ENCODE assay signal across 11 cellular contexts in the genomic region with DNA sequence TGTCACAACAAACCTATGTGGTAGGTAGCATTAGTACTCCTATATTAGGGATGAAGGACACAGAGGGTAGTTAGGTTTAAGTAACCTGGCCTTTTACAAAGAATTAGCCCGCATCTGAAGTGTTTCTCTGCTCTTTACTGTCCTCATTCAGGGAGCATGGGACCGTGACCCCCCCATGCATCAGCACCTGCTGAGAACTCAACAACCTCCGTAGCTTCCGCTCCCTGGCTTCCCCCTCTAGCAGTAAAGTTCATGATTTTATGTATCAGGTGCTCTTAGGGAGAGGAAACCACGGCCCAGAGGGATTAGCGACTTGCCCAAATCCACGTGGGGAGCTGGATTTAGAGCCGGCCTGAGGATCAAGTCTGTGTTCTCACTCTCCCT.
A peak's percentile ranks its signal among the peaks of the same experiment; 100 is the strongest.
DNase-seq lines count a peak whose midpoint lies in the region; ATAC-seq and TF ChIP-seq lines count a peak whose summit lies in the region.
"Had no signal": no experiment of that assay in that cellular context is flagged by ENCODE, and none has a peak within 500 bp of the region (broad histone marks: within the 10 kb centered on the region; RNA-seq: fewer than 3 reads in every experiment).

No MANE protein-coding gene starts in this region.

- no peak overlapping the region for H2BK12ac ChIP-seq in neuronal stem cell (ENCODE audit: low read length)

- H3K27me3 Mint-ChIP-seq in WTC11 (ENCODE audit: low read depth) (peaks cover 9% of the 10 kb centered on the region), osteocyte (ENCODE audit: unreplicated experiment) (peaks cover 47% of the 10 kb centered on the region)

- H3K9me3 ChIP-seq in HCT116 (ENCODE audit: control insufficient read depth in 1 of 2, insufficient read depth in 1 of 2, low read depth in 1 of 2, low read length in 2 of 2) (no peaks in the 10 kb centered on the region; a peak in 1 of 4 replicates), neuronal stem cell (replicated peaks in 1 of 2; ENCODE audit: control insufficient read depth in 2 of 2, insufficient read depth in 1 of 2, low read depth in 1 of 2, low read length in 2 of 2) (no peaks in the 10 kb centered on the region)
- H3K9me3 ChIP-seq: upper lobe of left lung had no signal

- no peak for TF ChIP-seq RAD21 in HCT116 (IDR thresholded peaks at IDR 0.05; ENCODE audit: low read depth)

- H2AK5ac ChIP-seq in neuronal stem cell (ENCODE audit: low read depth, low read length) = no peak overlapping the region

- no peaks in the 10 kb centered on the region for H3K79me2 ChIP-seq in HCT116 (ENCODE audit: insufficient read depth, low read length)

- H4K20me1 ChIP-seq in HCT116 (ENCODE audit: insufficient read depth) = no peaks in the 10 kb centered on the region

- H3K4me3 Mint-ChIP-seq in WTC11 = peak overlapping the region; percentile 61
- no peak overlapping the region for H3K4me3 Mint-ChIP-seq in osteocyte (ENCODE audit: unreplicated experiment)

- CTCF ChIA-PET in HCT116 (lab: Charles Lee) (interaction anchor here (0.6 to 1.2 kb wide), 6 partner anchors 14 to 283 kb away, joined by 3 to 5 read pairs (median 4); no protein-coding TSS in a partner anchor), WTC11 (lab: Charles Lee) (interaction anchor here (0.7 to 1.4 kb wide), 28 partner anchors 9 to 456 kb away, joined by 3 to 9 read pairs (median 3); no protein-coding TSS in a partner anchor)

- H3K9me2 ChIP-seq in HCT116 (ENCODE audit: insufficient read depth) = no peaks in the 10 kb centered on the region

- peak overlapping the region; percentile 92 for H3K18ac ChIP-seq in neuronal stem cell (ENCODE audit: low read length)

- no peak for DNase-seq in HCT116 (ENCODE audit: low read depth, low spot score)
- no peak for DNase-seq in WTC11 (ENCODE audit: low spot score)
- no peak for DNase-seq in neuronal stem cell (ENCODE audit: low spot score)
- no peak for DNase-seq in osteocyte (ENCODE audit: extremely low spot score, unreplicated experiment)
- DNase-seq in NCI-H1694 treated with DMSO at 0.1 percent for 48 hours (lab: John Stamatoyannopoulos, UW) = no peak
- DNase-seq in H4 (ENCODE audit: low spot score) = no peak
- DNase-seq in NCI-H446 (lab: John Stamatoyannopoulos, UW) = no peak
- DNase-seq: NCI-H1930 had no signal

- no peak overlapping the region for H4K8ac ChIP-seq in neuronal stem cell (ENCODE audit: low read depth, low read length)

- TF ChIP-seq CTCF in HCT116 (IDR thresholded peaks at IDR 0.05 in 2 of 3, conservative IDR thresholded peaks at IDR 0.05 in 1 of 3; ENCODE audit: borderline replicate concordance in 1 of 3, insufficient read depth in 1 of 3, low read depth in 2 of 3, low read length in 2 of 3) (no peak), WTC11 (IDR thresholded peaks at IDR 0.05) (no peak), osteocyte (IDR thresholded peaks at IDR 0.05) (no peak)

- no peak overlapping the region for H3K14ac ChIP-seq in neuronal stem cell (ENCODE audit: low read length)

- WGBS in neuronal stem cell (ENCODE audit: extremely low coverage in 2 of 2, insufficient read length in 2 of 2, insufficient replicate concordance in 1 of 2), 2 donors = no CpG with 5 or more reads among the region's 8 CpGs

- H3K9me3 Mint-ChIP-seq in WTC11 = peaks cover 19% of the 10 kb centered on the region
- H3K9me3 Mint-ChIP-seq in osteocyte (ENCODE audit: unreplicated experiment) = peaks cover 7% of the 10 kb centered on the region

- H3K4me1 Mint-ChIP-seq in WTC11 (peaks cover 14% of the 10 kb centered on the region), osteocyte (ENCODE audit: unreplicated experiment) (peaks cover 11% of the 10 kb centered on the region)

- H3K23ac ChIP-seq in neuronal stem cell (ENCODE audit: low read depth, low read length, poor library complexity) = no peak overlapping the region

- BruUV-seq in HCT116 (replicated peaks; lab: Mats Ljungman, UMichigan) = no TSS peak

- H3K27ac Mint-ChIP-seq in WTC11 (no peak overlapping the region), osteocyte (ENCODE audit: unreplicated experiment) (no peak overlapping the region)

- H2BK120ac ChIP-seq in neuronal stem cell (ENCODE audit: low read depth, low read length) = no peak overlapping the region

- H3K4me1 ChIP-seq in HCT116 (ENCODE audit: control insufficient read depth in 1 of 2, insufficient read depth in 2 of 2, low read length in 2 of 2) = peaks cover 3 to 16% of the 10 kb centered on the region in 2 experiments; a peak in 3 of 4 replicates
- H3K4me1 ChIP-seq in neuronal stem cell (ENCODE audit: control insufficient read depth in 2 of 2, insufficient read depth in 1 of 2, low read depth in 1 of 2, low read length in 2 of 2) = peaks cover 0 to 6% of the 10 kb centered on the region in 2 donors

- H2BK5ac ChIP-seq in neuronal stem cell (ENCODE audit: low read length) = peak overlapping the region; percentile 71

- H3K36me3 ChIP-seq in HCT116 (ENCODE audit: control insufficient read depth in 1 of 2, insufficient read depth in 2 of 2, low read length in 2 of 2) (no peaks in the 10 kb centered on the region), neuronal stem cell (replicated peaks in 1 of 2; ENCODE audit: control insufficient read depth in 2 of 2, insufficient read depth in 2 of 2, low read length in 2 of 2) (no peaks in the 10 kb centered on the region)
- H3K36me3 ChIP-seq: upper lobe of left lung had no signal

- no peak for TF ChIP-seq POLR2A in HCT116 (IDR thresholded peaks at IDR 0.05; ENCODE audit: borderline replicate concordance, extremely low read depth, insufficient read depth, insufficient read length)

- no peak overlapping the region for H3K9ac ChIP-seq in HCT116 (ENCODE audit: low read length)
- H3K9ac ChIP-seq in neuronal stem cell (ENCODE audit: low read depth, low read length, poor library complexity) = peak overlapping the region; percentile 74

- H3K36me3 Mint-ChIP-seq in WTC11 (peaks cover 12% of the 10 kb centered on the region), osteocyte (ENCODE audit: unreplicated experiment) (no peaks in the 10 kb centered on the region)

- H3K4me2 ChIP-seq in HCT116 (ENCODE audit: low read length) (peak overlapping the region; percentile 80), neuronal stem cell (ENCODE audit: insufficient read depth, low read length, poor library complexity, severe bottlenecking) (peak overlapping the region; percentile 75)

- H2AFZ ChIP-seq in HCT116 (ENCODE audit: low read depth, low read length, poor library complexity, severe bottlenecking) (peak overlapping the region; percentile 76), neuronal stem cell (ENCODE audit: low read length) (peak overlapping the region; percentile 16)

- POLR2A ChIA-PET in HCT116 (lab: Charles Lee) = no interaction called here
- POLR2A ChIA-PET in WTC11 (lab: Charles Lee) = interaction anchor here (0.5 kb wide), 1 partner anchor 347 kb away, joined by 3 read pairs; no protein-coding TSS in a partner anchor

- intact Hi-C loops in HCT116 (cut with micrococcal nuclease) = no loop called here

- H2BK15ac ChIP-seq in neuronal stem cell (ENCODE audit: low read length) = peak overlapping the region; percentile 38

- no peaks in the 10 kb centered on the region for H3K27me3 ChIP-seq in HCT116 (ENCODE audit: insufficient read depth, low read length)
- peaks cover 0 to 20% (median 2%) of the 10 kb centered on the region in 3 experiments for H3K27me3 ChIP-seq in neuronal stem cell (ENCODE audit: control insufficient read depth in 3 of 3, insufficient read depth in 3 of 3, low read depth in 1 of 3, low read length in 3 of 3)
- H3K27me3 ChIP-seq: upper lobe of left lung had no signal

- H4K91ac ChIP-seq in neuronal stem cell (ENCODE audit: low read depth, low read length, poor library complexity) = no peak overlapping the region

- H3K4me3 ChIP-seq in HCT116 (replicated peaks in 1 of 2; ENCODE audit: low read depth in 1 of 2, low read length in 2 of 2) (peak overlapping the region; percentile 34 to 49), neuronal stem cell (ENCODE audit: low read length in 2 of 2) (peak overlapping the region in 1 of 2 donors; percentile 39)
- H3K4me3 ChIP-seq: mucosa of descending colon had no signal

- no peaks in the 10 kb centered on the region for H3K79me1 ChIP-seq in neuronal stem cell (ENCODE audit: low read depth, low read length)

- ATAC-seq in GM18867 (IDR thresholded peaks at IDR 0.05; ENCODE audit: unreplicated experiment) (peak; percentile 27), HCT116 (no peak), WTC11 (no peak; the same call in 1 of the 2 replicates)

- no peak overlapping the region for H3K4ac ChIP-seq in neuronal stem cell (ENCODE audit: low read length)

- H3K27ac ChIP-seq in HCT116 (ENCODE audit: low read depth, low read length) (no peak overlapping the region), neuronal stem cell (replicated peaks; ENCODE audit: low read length) (no peak overlapping the region)

- RAD21 ChIA-PET in HCT116 (lab: Charles Lee; ENCODE audit: low non-redundant PET in 1 of 2, low total read pairs in 2 of 2, uncharacterized antibody in 2 of 2, unreplicated experiment in 2 of 2) = no interaction called here

TF ChIP-seq in HCT116, 20 proteins besides CTCF, POLR2A, EP300 and RAD21 (continues in another document):
- TF ChIP-seq YY1 (IDR thresholded peaks at IDR 0.05; ENCODE audit: extremely low read depth, insufficient replicate concordance, low read depth, low read length) = no peak
- TF ChIP-seq SIN3A (IDR thresholded peaks at IDR 0.05; ENCODE audit: low read depth) = no peak
- TF ChIP-seq ZNF274 (IDR thresholded peaks at IDR 0.05; ENCODE audit: low read depth, low read length) = no peak
- no peak for TF ChIP-seq SP1 (IDR thresholded peaks at IDR 0.05; ENCODE audit: low read depth)
- TF ChIP-seq FOSL1 (IDR thresholded peaks at IDR 0.05; ENCODE audit: low read depth) = no peak

TF ChIP-seq in WTC11, 78 proteins besides CTCF, POLR2A, EP300 and RAD21 (continues in another document):
- TF ChIP-seq SMAD3 (CRISPR knock-in tag; IDR thresholded peaks at IDR 0.05; ENCODE audit: borderline replicate concordance) (no peak), E2F5 (CRISPR knock-in tag; IDR thresholded peaks at IDR 0.05) (no peak)
- TF ChIP-seq, protein P1, sequence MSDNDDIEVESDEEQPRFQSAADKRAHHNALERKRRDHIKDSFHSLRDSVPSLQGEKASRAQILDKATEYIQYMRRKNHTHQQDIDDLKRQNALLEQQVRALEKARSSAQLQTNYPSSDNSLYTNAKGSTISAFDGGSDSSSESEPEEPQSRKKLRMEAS (CRISPR knock-in tag; IDR thresholded peaks at IDR 0.05) = no peak
